16 cellular contexts compared by ENCODE assay signal in genomic region chr11:75302346-75302745, GRCh38. TPM values are rescaled to one million over a fixed set of nuclear protein-coding genes. Genes with fewer than 3 reads are reported as not detected.
DNase-seq lines count a peak whose midpoint lies in the region; ATAC-seq, FAIRE-seq and TF ChIP-seq lines count a peak whose summit lies in the region.
"Had no signal": no experiment of that assay in that cellular context is flagged by ENCODE, and none has a peak within 500 bp of the region (broad histone marks: within the 10 kb centered on the region; RNA-seq: fewer than 3 reads in every experiment).

No MANE protein-coding gene starts in this region.

- H3K9me3 ChIP-seq in H1 (ENCODE audit: insufficient read depth in 2 of 2, low read depth in 1 of 2, low read length in 1 of 2) (no peaks in the 10 kb centered on the region), kidney (ENCODE audit: control insufficient read depth in 1 of 2, low read length in 2 of 2) (no peaks in the 10 kb centered on the region), stomach (no peaks in the 10 kb centered on the region)
- H3K9me3 ChIP-seq: ovary had no signal

- H2BK120ac ChIP-seq in H1 (replicated peaks; ENCODE audit: low read depth, low read length): no peak overlapping the region

- H3K18ac ChIP-seq in H1 (ENCODE audit: extremely low read depth, low read length): no peak overlapping the region; the same call in 1 of the 2 replicates

- H2BK20ac ChIP-seq in H1 (ENCODE audit: low read length): peak overlapping the region; percentile 72; the same call in 1 of the 2 replicates

- H3K14ac ChIP-seq in H1 (ENCODE audit: insufficient read length): no peak overlapping the region

- 90% methylated on average over 4 of the region's 4 CpGs; no CpG with 5 or more reads in 1 of the 2 experiments for WGBS in H1 (ENCODE audit: extremely low coverage in 1 of 2, insufficient coverage in 1 of 2, insufficient read length in 1 of 2, insufficient replicate concordance in 2 of 2, low coverage in 1 of 2, low lambda C conversion rate in 2 of 2, missing lambda C conversion rate in 1 of 2), 2 experiments
- 43 to 59% (median 57%) methylated on average over 4 of the region's 4 CpGs for WGBS in stomach, 5 donors

- 0 out of 2 replicates have a peak, but pooled peaks cover 3% of the 10 kb centered on the region for H3F3A ChIP-seq in GM23338 (replicated peaks; ENCODE audit: low read depth)

- H3K4me3 ChIP-seq in GM23338: no peak overlapping the region
- no peak overlapping the region for H3K4me3 ChIP-seq in H1 (ENCODE audit: extremely low read depth in 1 of 4, insufficient read depth in 2 of 4, low read depth in 3 of 4, low read length in 4 of 4)
- H3K4me3 ChIP-seq in kidney (ENCODE audit: low read length in 2 of 2): no peak overlapping the region
- H3K4me3 ChIP-seq in stomach: no peak overlapping the region
- H3K4me3 ChIP-seq: K562, ovary, smooth muscle cell had no signal

- H3K27ac Mint-ChIP-seq in GM23338: peak overlapping the region; percentile 79
- H3K27ac Mint-ChIP-seq: activated CD4-positive, alpha-beta T cell treated with anti-CD3 and anti-CD28 coated beads for 36 hours; B cell had no signal

- H3K79me1 ChIP-seq in H1 (ENCODE audit: low read depth, low read length): no peaks in the 10 kb centered on the region

- no peaks in the 10 kb centered on the region for H3K36me3 Mint-ChIP-seq in GM23338 (ENCODE audit: low read depth)

- no peak overlapping the region for H2BK12ac ChIP-seq in H1 (ENCODE audit: low read depth, low read length)

- FAIRE-seq in H1 (lab: Jason Lieb, UNC): no peak
- no peak for FAIRE-seq in kidney (lab: Jason Lieb, UNC)
- FAIRE-seq in urothelium cell line (lab: Jason Lieb, UNC): no peak
- FAIRE-seq: K562 had no signal

- H2AK5ac ChIP-seq in H1 (ENCODE audit: low read depth, low read length): peak overlapping the region; percentile 6; the same call in 1 of the 2 replicates

- CTCF ChIA-PET in H1 (lab: Charles Lee; ENCODE audit: partially characterized antibody): interaction anchor here (0.7 to 1.9 kb wide), 6 partner anchors 12 to 162 kb away, joined by 3 to 8 read pairs (median 4); no protein-coding TSS in a partner anchor

- H3K4ac ChIP-seq in H1 (replicated peaks; ENCODE audit: insufficient read length, low read depth, low read length): peak overlapping the region; percentile 46

- ATAC-seq in GM23338: no peak
- ATAC-seq in GM21360 (IDR thresholded peaks at IDR 0.05; ENCODE audit: unreplicated experiment): no peak
- ATAC-seq: activated CD4-positive, alpha-beta T cell treated with anti-CD3 and anti-CD28 coated beads for 36 hours; T-helper 17 cell had no signal

- no peak overlapping the region for H2BK15ac ChIP-seq in H1 (ENCODE audit: low read length)

- no peak overlapping the region for H4K5ac ChIP-seq in H1 (ENCODE audit: insufficient read length, low read depth, low read length)

- H3K36me3 ChIP-seq in GM23338 (ENCODE audit: insufficient read depth): no peaks in the 10 kb centered on the region
- H3K36me3 ChIP-seq in H1 (ENCODE audit: control insufficient read depth in 2 of 4, insufficient read depth in 4 of 4, low read length in 3 of 4): no peaks in the 10 kb centered on the region
- no peaks in the 10 kb centered on the region for H3K36me3 ChIP-seq in kidney (ENCODE audit: control insufficient read depth in 1 of 2, insufficient read depth in 2 of 2, low read length in 2 of 2)
- no peaks in the 10 kb centered on the region for H3K36me3 ChIP-seq in stomach
- H3K36me3 ChIP-seq: ovary had no signal

- H3K4me2 ChIP-seq in GM23338: no peak overlapping the region
- no peak overlapping the region for H3K4me2 ChIP-seq in H1 (ENCODE audit: insufficient read depth in 1 of 2, low read depth in 2 of 2, low read length in 2 of 2)
- H3K4me2 ChIP-seq: smooth muscle cell had no signal

- H3K79me2 ChIP-seq in GM23338 (replicated peaks; ENCODE audit: insufficient read depth) (no peaks in the 10 kb centered on the region), H1 (ENCODE audit: control insufficient read depth in 1 of 2, insufficient read depth in 2 of 2, low read length in 2 of 2) (no peaks in the 10 kb centered on the region)

- TF ChIP-seq POLR2A in H1 (IDR thresholded peaks at IDR 0.05; ENCODE audit: control extremely low read depth in 1 of 2, low read depth in 2 of 2, low read length in 2 of 2) (no peak), stomach (IDR thresholded peaks at IDR 0.05) (no peak)

- H4K91ac ChIP-seq in H1 (replicated peaks; ENCODE audit: insufficient read length, low read length): no peak overlapping the region

- H3K56ac ChIP-seq in H1 (replicated peaks; ENCODE audit: insufficient read length, low read depth, low read length): no peak overlapping the region

- POLR2A ChIA-PET in H1 (lab: Charles Lee; ENCODE audit: partially characterized antibody): interaction anchor here (1.5 to 2.5 kb wide), 3 partner anchors 10 to 14 kb away, joined by 3 to 7 read pairs (median 4); no protein-coding TSS in a partner anchor

- H3K23me2 ChIP-seq in H1 (ENCODE audit: low read depth, low read length): no peaks in the 10 kb centered on the region

- no peak overlapping the region for H2BK5ac ChIP-seq in H1 (ENCODE audit: low read depth, low read length)

- H3K4me1 Mint-ChIP-seq in GM23338: peaks cover 53% of the 10 kb centered on the region
- H3K4me1 Mint-ChIP-seq: B cell had no signal

- no peak for TF ChIP-seq RAD21 in H1 (IDR thresholded peaks at IDR 0.05 in 1 of 2, conservative IDR thresholded peaks at IDR 0.05 in 1 of 2; ENCODE audit: low read depth in 2 of 2, low read length in 2 of 2)

- H3K27me3 ChIP-seq in GM23338 (ENCODE audit: insufficient read depth): no peaks in the 10 kb centered on the region
- H3K27me3 ChIP-seq in H1 (replicated peaks in 1 of 4; ENCODE audit: control insufficient read depth in 3 of 4, extremely low read depth in 1 of 4, insufficient read depth in 3 of 4, low read length in 3 of 4): no peaks in the 10 kb centered on the region
- no peaks in the 10 kb centered on the region for H3K27me3 ChIP-seq in stomach
- H3K27me3 ChIP-seq: ovary had no signal

- DNase-seq in GM23338 (ENCODE audit: low spot score) (no peak), H1 (ENCODE audit: low read depth in 1 of 2, low spot score in 2 of 2) (no peak), kidney (peak; percentile 45), stomach (no peak), urothelium cell line (ENCODE audit: low spot score) (no peak), KG1 (lab: John Stamatoyannopoulos, UW) (no peak)
- no peak for DNase-seq in stimulated activated naive CD4-positive, alpha-beta T cell treated with Interleukin-2 at 50 U/mL for 16 hours (lab: John Stamatoyannopoulos, UW)
- DNase-seq: activated CD4-positive, alpha-beta T cell treated with anti-CD3 and anti-CD28 coated beads for 36 hours; central memory CD4-positive, alpha-beta T cell; ovary; stimulated activated naive CD4-positive, alpha-beta T cell; T-helper 17 cell had no signal

- no peak overlapping the region for H4K8ac ChIP-seq in H1 (ENCODE audit: extremely low read depth, insufficient read depth, low read length)

- H4K20me1 ChIP-seq in GM23338 (replicated peaks; ENCODE audit: insufficient read depth) (no peaks in the 10 kb centered on the region), H1 (replicated peaks in 1 of 2; ENCODE audit: control insufficient read depth in 1 of 2, insufficient read depth in 2 of 2, low read length in 2 of 2) (no peaks in the 10 kb centered on the region)

- H3K27ac ChIP-seq in GM23338 (ENCODE audit: low read depth) (no peak overlapping the region), H1 (ENCODE audit: low read depth, low read length) (no peak overlapping the region), kidney (ENCODE audit: low read depth in 2 of 2, low read length in 2 of 2) (no peak overlapping the region), stomach (peak overlapping the region; percentile 62 to 78 (median 74))
- H3K27ac ChIP-seq: ovary had no signal

- peaks cover 11% of the 10 kb centered on the region for H3K27me3 Mint-ChIP-seq in GM23338 (ENCODE audit: insufficient read depth, low read depth, poor library complexity)
- H3K27me3 Mint-ChIP-seq: activated CD4-positive, alpha-beta T cell treated with anti-CD3 and anti-CD28 coated beads for 36 hours; B cell; T-helper 17 cell had no signal

- H3K9ac ChIP-seq in H1 (replicated peaks in 1 of 4; ENCODE audit: extremely low read depth in 1 of 4, low read depth in 3 of 4, low read length in 3 of 4) (no peak overlapping the region), kidney (ENCODE audit: low read length in 2 of 2) (no peak overlapping the region)

- intact Hi-C loops in kidney (cut with DNase I): no loop called here
- intact Hi-C loops in stomach (cut with DNase I; ENCODE audit: low total_unique reads): no loop called here

- no peak overlapping the region for H3K4me3 Mint-ChIP-seq in GM23338
- H3K4me3 Mint-ChIP-seq: activated CD4-positive, alpha-beta T cell treated with anti-CD3 and anti-CD28 coated beads for 36 hours; B cell; T-helper 17 cell had no signal

- no peak for TF ChIP-seq EP300 in H1 (IDR thresholded peaks at IDR 0.05; ENCODE audit: borderline replicate concordance in 1 of 2, low read depth in 2 of 2, low read length in 2 of 2)
- no peak for TF ChIP-seq EP300 in stomach (IDR thresholded peaks at IDR 0.05)

- TF ChIP-seq CTCF in GM23338 (conservative IDR thresholded peaks at IDR 0.05; ENCODE audit: low read depth in 2 of 2): no peak
- TF ChIP-seq CTCF in H1 (IDR thresholded peaks at IDR 0.05; ENCODE audit: control extremely low read depth in 1 of 3, insufficient read depth in 1 of 3, low read depth in 1 of 3, low read length in 3 of 3): no peak
- no peak for TF ChIP-seq CTCF in kidney (IDR thresholded peaks at IDR 0.05; ENCODE audit: borderline replicate concordance, extremely low read depth, insufficient read depth)
- TF ChIP-seq CTCF in stomach (IDR thresholded peaks at IDR 0.05): no peak

- H3K9me2 ChIP-seq in GM23338 (ENCODE audit: insufficient read depth): no peaks in the 10 kb centered on the region

- no peak overlapping the region for H3K23ac ChIP-seq in H1 (ENCODE audit: insufficient read length)

- H3K4me1 ChIP-seq in GM23338 (ENCODE audit: insufficient read depth) (no peaks in the 10 kb centered on the region; the same call in 1 of the 2 replicates), H1 (replicated peaks in 1 of 4; ENCODE audit: control insufficient read depth in 3 of 4, insufficient read depth in 4 of 4, low read length in 3 of 4) (peaks cover 0 to 7% (median 4%) of the 10 kb centered on the region in 4 experiments; a peak in 5 of 7 replicates), kidney (ENCODE audit: control insufficient read depth in 1 of 2, insufficient read depth in 1 of 2, low read depth in 1 of 2, low read length in 2 of 2) (peaks cover 0 to 10% of the 10 kb centered on the region in 2 donors), stomach (peaks cover 41 to 55% (median 49%) of the 10 kb centered on the region in 4 donors)

- no peaks in the 10 kb centered on the region for H3K9me3 Mint-ChIP-seq in GM23338

- H2AFZ ChIP-seq in GM23338: no peak overlapping the region
- H2AFZ ChIP-seq in H1 (ENCODE audit: low read length): no peak overlapping the region

RNA-seq across cellular contexts. Expression of gene ARRB1, which starts 49.1 kb away (rescaled TPM):
- 11.1 and 17.0 TPM in 2 replicates for total RNA-seq in GM23338 (2014; rRNA removed; shearing (Covaris generic))
- polyA plus RNA-seq in GM23338 (2016; fragmentation: Nextera tagmentation; extraction: Ambion mirVana) (5.8 and 6.3 TPM in 2 replicates), H1 (2011; rRNA removed) (9.4 and 12.4 TPM in 2 replicates), kidney (ENCODE audit: insufficient read depth, low read depth, low replicate concordance) (17.6 TPM), stomach (10 to 100 TPM; 18.0 to 41.2 (median 33.2) TPM)
- 24.1 and 31.8 TPM in 2 replicates for total RNA-seq in H1 (2021; fragmentation: NEBNext Ultra II Directional; extraction: Animal tissue kit (Norgen Biotek cat#: 25700))
- polyA plus RNA-seq in H1 (2011; cell fraction: cytosol; rRNA removed): 14.0 TPM
- polyA plus RNA-seq in H1 (2011; cell fraction: nucleus; rRNA removed): 16.7 TPM
- 8.9 to 11.1 TPM (median 10.3 TPM) in 4 replicates for polyA plus RNA-seq in H1 (2012, experiment 1 of 2)
- polyA plus RNA-seq in H1 (2012, experiment 2 of 2): 7.6 TPM
- 26.6 TPM for polyA plus RNA-seq in H1 (2013, experiment 1 of 2)
- polyA plus RNA-seq in H1 (2013, experiment 2 of 2): 27.4 TPM
- 37.7 and 39.1 TPM in 2 replicates for polyA minus RNA-seq in H1 (2011; rRNA and poly(A)+ RNA removed)
- polyA minus RNA-seq in H1 (2011; cell fraction: cytosol; rRNA and poly(A)+ RNA removed): 16.1 TPM
- 27.9 TPM for polyA minus RNA-seq in H1 (2011; cell fraction: nucleus; rRNA and poly(A)+ RNA removed)
- total RNA-seq in kidney (53.8 TPM), stomach (100 to 1,000 TPM in 1 of 5 donors, 10 to 100 TPM in 4; 44.3 to 151 (median 76.5) TPM)

Comparison
In these comparisons a context has a peak if more than half of its experiments do, and no peak if none do; other contexts are left out.
1. H3K27ac ChIP-seq: peak in stomach (5 of 5); none in GM23338 (single experiment), H1 (single experiment) and kidney (0 of 2).